In genomic region chr6:116462516-116462915, GRCh38 we compare ENCODE assay signal across 7 cellular contexts. TPM values are rescaled to one million over a fixed set of nuclear protein-coding genes. Genes with fewer than 3 reads are reported as not detected.
DNase-seq lines count a peak whose midpoint lies in the region; ATAC-seq and TF ChIP-seq lines count a peak whose summit lies in the region.

No MANE protein-coding gene starts in this region.

- H3K27ac Mint-ChIP-seq in natural killer cell treated with Interleukin-12 subunit alpha and Interleukin-12 subunit beta and Interleukin-15 and Interleukin-18, amount 100 ng/mL, for 72 hours = peak overlapping the region; percentile 65 to 66

- in situ Hi-C loops in astrocyte of the spinal cord (cut with HindIII; ENCODE audit: low sequenced_read_pairs) = no loop called here

- DNase-seq in astrocyte of the spinal cord (ENCODE audit: low read depth, low spot score) (no peak), COLO829 (ENCODE audit: low spot score) (no peak), 8988T (no peak), iPS-NIHi11 (ENCODE audit: low spot score) (no peak)
- no peak for DNase-seq in natural killer cell treated with Interleukin-12 subunit alpha and Interleukin-12 subunit beta and Interleukin-15 and Interleukin-18, amount 100 ng/mL, for 72 hours (ENCODE audit: low spot score)

- TF ChIP-seq CTCF in astrocyte of the spinal cord (IDR thresholded peaks at IDR 0.05; ENCODE audit: low read depth, low read length) = no peak

- no peaks in the 10 kb centered on the region for H3K9me3 Mint-ChIP-seq in natural killer cell treated with Interleukin-12 subunit alpha and Interleukin-12 subunit beta and Interleukin-15 and Interleukin-18, amount 100 ng/mL, for 72 hours

- H3K4me1 Mint-ChIP-seq in natural killer cell treated with Interleukin-12 subunit alpha and Interleukin-12 subunit beta and Interleukin-15 and Interleukin-18, amount 100 ng/mL, for 72 hours (ENCODE audit: low read depth in 2 of 2) = peaks cover 49 to 51% of the 10 kb centered on the region in 2 donors

- H3K4me3 ChIP-seq in astrocyte of the spinal cord (ENCODE audit: low read depth, low read length) = peak overlapping the region; percentile 24

- H3K27me3 Mint-ChIP-seq in natural killer cell treated with Interleukin-12 subunit alpha and Interleukin-12 subunit beta and Interleukin-15 and Interleukin-18, amount 100 ng/mL, for 72 hours = peaks cover 0 to 2% of the 10 kb centered on the region in 2 donors

- H3K4me3 Mint-ChIP-seq in natural killer cell treated with Interleukin-12 subunit alpha and Interleukin-12 subunit beta and Interleukin-15 and Interleukin-18, amount 100 ng/mL, for 72 hours = peak overlapping the region; percentile 83

- peaks cover 8% of the 10 kb centered on the region for H3K36me3 Mint-ChIP-seq in natural killer cell treated with Interleukin-12 subunit alpha and Interleukin-12 subunit beta and Interleukin-15 and Interleukin-18, amount 100 ng/mL, for 72 hours

- ATAC-seq in GM19035 (IDR thresholded peaks at IDR 0.05; ENCODE audit: unreplicated experiment) = peak; percentile 25
- ATAC-seq in HG02970 (IDR thresholded peaks at IDR 0.05; ENCODE audit: low FRiP score, unreplicated experiment) = peak; percentile 24
- peak in 1 of 2 donors; percentile 48 for ATAC-seq in natural killer cell treated with Interleukin-12 subunit alpha and Interleukin-12 subunit beta and Interleukin-15 and Interleukin-18, amount 100 ng/mL, for 72 hours

RNA-seq across cellular contexts. Expression of gene CALHM6, which starts 1.3 kb away (rescaled TPM):
- total RNA-seq in natural killer cell treated with Interleukin-12 subunit alpha and Interleukin-12 subunit beta and Interleukin-15 and Interleukin-18, amount 100 ng/mL, for 72 hours = 1 to 10 TPM; 8.0 to 9.6 TPM

RNA-seq across cellular contexts. Expression of gene CALHM5, which starts 48.9 kb away (rescaled TPM):
- total RNA-seq in natural killer cell treated with Interleukin-12 subunit alpha and Interleukin-12 subunit beta and Interleukin-15 and Interleukin-18, amount 100 ng/mL, for 72 hours = not detected
